ENCODE assay signal across 8 cellular contexts in the genomic region with DNA sequence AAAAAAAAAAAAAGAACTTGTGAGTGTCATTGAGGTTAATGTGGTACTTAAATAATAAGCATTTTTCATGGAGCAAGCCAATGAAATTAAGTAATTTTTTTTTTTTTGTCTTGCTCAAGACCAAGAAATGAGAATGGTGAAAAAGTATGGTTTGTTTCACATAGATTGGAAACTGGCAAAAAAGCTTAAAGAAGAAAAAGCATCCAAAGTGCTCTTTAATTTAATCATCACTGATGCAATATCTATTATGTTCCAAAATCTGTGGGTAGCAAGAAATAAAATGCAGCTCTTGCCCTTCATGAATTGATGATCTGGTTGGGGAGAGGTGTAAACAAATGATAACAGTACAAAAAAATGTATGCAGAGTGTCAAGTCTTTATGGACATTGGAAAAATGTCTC.
"Had no signal": no experiment of that assay in that cellular context is flagged by ENCODE, and none has a peak within 500 bp of the region (broad histone marks: within the 10 kb centered on the region; RNA-seq: fewer than 3 reads in every experiment).

No MANE protein-coding gene starts in this region.

- ATAC-seq: HepG2, K562 had no signal

- H3K9ac ChIP-seq: KMS-11 had no signal

- DNase-seq: IMR-90, KBM-7, KG1 had no signal

- FAIRE-seq: HepG2, HTR-8/SVneo, K562 had no signal

- H3K4me2 ChIP-seq: KMS-11 had no signal

- H3K27ac ChIP-seq: HL-60, KMS-11 had no signal

- H3K4me3 ChIP-seq: K562 had no signal
